ENCODE assay signal across 8 cellular contexts in the genomic region with DNA sequence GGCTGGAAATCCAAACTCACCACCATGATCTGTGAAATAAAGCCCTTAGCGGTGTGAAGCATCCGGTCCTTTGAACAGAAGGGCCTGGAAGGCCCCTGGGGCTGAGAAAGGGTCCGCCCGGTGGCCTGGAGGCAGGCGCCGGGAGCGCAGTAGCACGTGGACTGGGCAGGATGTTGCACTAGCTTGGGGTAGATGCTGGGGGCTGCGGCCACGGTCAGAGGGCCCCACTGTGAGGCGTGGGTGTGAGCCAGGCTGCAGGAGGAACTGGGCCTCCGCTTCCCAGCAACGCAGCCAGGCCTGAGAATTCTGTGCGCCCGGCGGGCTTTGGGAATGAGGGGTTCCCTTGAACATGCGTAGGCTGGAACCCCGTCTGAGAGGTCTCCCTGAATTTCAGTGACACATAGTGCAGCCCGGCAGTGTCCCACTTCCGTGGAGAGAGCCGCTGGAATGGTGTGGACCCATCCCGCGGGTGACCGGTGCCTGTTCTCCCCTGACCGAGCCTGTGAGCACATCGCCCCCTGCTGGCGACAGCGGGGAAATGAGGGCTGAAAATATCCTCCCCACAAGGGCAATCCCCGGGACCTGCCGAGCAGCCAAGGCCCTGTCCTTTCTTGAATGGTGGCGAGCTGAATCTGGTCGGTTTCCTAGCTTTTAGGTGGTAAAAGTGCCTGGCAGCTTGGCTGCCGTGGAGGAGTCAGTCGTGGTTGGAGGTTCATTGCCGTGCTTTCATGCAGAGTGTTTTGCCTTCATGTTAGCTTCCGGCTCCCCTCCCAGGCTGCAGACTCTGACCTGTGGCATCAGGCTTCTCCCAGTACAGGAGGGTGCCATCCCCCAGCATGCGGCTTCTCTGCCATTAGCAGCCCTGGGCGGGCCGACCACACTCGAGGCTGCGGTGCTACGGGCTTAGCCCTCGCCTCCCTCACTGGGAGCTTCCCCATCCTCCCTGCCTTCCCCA. TPM values are rescaled to one million over a fixed set of nuclear protein-coding genes. Genes with fewer than 3 reads are reported as not detected.
DNase-seq lines count a peak whose midpoint lies in the region; ATAC-seq and TF ChIP-seq lines count a peak whose summit lies in the region.

No MANE protein-coding gene starts in this region.

- ATAC-seq in GM21360 (IDR thresholded peaks at IDR 0.05; ENCODE audit: unreplicated experiment) (peak; percentile 56), left lung (peak; percentile 94)

- intact Hi-C loops in left lung (cut with DNase I) = no loop called here

- H3K36me3 ChIP-seq in left lung = peaks cover 0 to 26% of the 10 kb centered on the region in 2 donors

- DNase-seq in D341Med (ENCODE audit: low spot score) = peak; percentile 87
- DNase-seq in LHCN-M2 (ENCODE audit: low read depth) = peak; percentile 41
- DNase-seq in activated CD4-positive, alpha-beta T cell treated with anti-CD3 and anti-CD28 coated beads for 24 hours (ENCODE audit: low read depth in 2 of 2) = peak; percentile 52 to 59
- DNase-seq in choroid plexus epithelial cell (ENCODE audit: low read depth) = peak; percentile 70
- peak; percentile 48 to 91 for DNase-seq in left lung
- peak; percentile 36 to 60 for DNase-seq in stimulated activated CD4-positive, alpha-beta T cell treated with anti-CD3 and anti-CD28 coated beads, Interleukin-4, amount 100 ng/mL, for 4 hours
- DNase-seq in NCI-H1048 (lab: John Stamatoyannopoulos, UW) = no peak

- TF ChIP-seq CTCF in choroid plexus epithelial cell (conservative IDR thresholded peaks at IDR 0.05; ENCODE audit: low read depth, low read length) = peak; percentile 88
- TF ChIP-seq CTCF in left lung (IDR thresholded peaks at IDR 0.05) = peak; percentile 81 to 96

- no peak overlapping the region for H3K27ac ChIP-seq in left lung

- H3K27me3 ChIP-seq in left lung = no peaks in the 10 kb centered on the region

- no peaks in the 10 kb centered on the region for H3K9me3 ChIP-seq in left lung

- H3K4me1 ChIP-seq in left lung = no peaks in the 10 kb centered on the region

- H3K4me3 ChIP-seq in choroid plexus epithelial cell (ENCODE audit: low read depth, low read length) (no peak overlapping the region), left lung (no peak overlapping the region)

RNA-seq across cellular contexts. Expression of a gene that starts 43.8 kb away (rescaled TPM):
- 65.7 and 70.4 TPM in 2 replicates for total RNA-seq in LHCN-M2 (2014; rRNA removed)
- polyA plus RNA-seq in LHCN-M2 (2012) = 40.2 TPM
- 10 to 100 TPM; 41.8 to 45.4 TPM for total RNA-seq in left lung

RNA-seq across cellular contexts. Expression of a gene that starts 45.5 kb away (rescaled TPM):
- total RNA-seq in LHCN-M2 (2014; rRNA removed) (16.0 and 20.1 TPM in 2 replicates), left lung (1 to 10 TPM; 9.1 to 10.0 TPM)
- polyA plus RNA-seq in LHCN-M2 (2012) = 12.5 TPM
